ENCODE assay signal across 20 cellular contexts in the genomic region with DNA sequence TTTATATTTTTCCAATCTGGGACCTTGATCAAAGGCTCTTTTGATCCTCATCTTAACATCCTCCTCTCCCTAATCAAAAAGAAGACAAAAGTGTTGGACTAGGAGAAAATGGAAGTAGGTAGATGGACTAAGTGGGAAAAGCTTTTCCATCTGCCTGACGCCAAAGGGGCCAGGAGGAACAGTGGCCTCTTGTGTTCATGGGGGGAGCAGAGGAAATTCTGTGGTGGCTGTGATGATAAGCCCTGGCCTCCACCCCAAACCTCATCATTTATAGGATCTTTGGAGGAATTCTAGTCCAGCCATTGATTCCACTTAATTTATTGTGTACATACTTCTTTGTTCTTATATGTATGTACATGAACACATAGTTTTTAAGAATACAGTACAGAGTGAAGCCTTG. TPM values are rescaled to one million over a fixed set of nuclear protein-coding genes. Genes with fewer than 3 reads are reported as not detected.
DNase-seq lines count a peak whose midpoint lies in the region; ATAC-seq and TF ChIP-seq lines count a peak whose summit lies in the region.
"Had no signal": no experiment of that assay in that cellular context is flagged by ENCODE, and none has a peak within 500 bp of the region (broad histone marks: within the 10 kb centered on the region; RNA-seq: fewer than 3 reads in every experiment).

No MANE protein-coding gene starts in this region.

- H3K27me3 ChIP-seq in PC-3 (ENCODE audit: low read length) (no peaks in the 10 kb centered on the region), brain microvascular endothelial cell (replicated peaks) (no peaks in the 10 kb centered on the region)

- DNase-seq in PC-3 (no peak), brain microvascular endothelial cell (no peak), substantia nigra (lab: John Stamatoyannopoulos, UW) (peak in 4 of 49 donors; percentile 4 to 43 (median 13)), iPS-NIHi11 (ENCODE audit: low spot score) (no peak)
- DNase-seq: BE2C; C1 segment of cervical spinal cord; CD4-positive, CD25-positive, alpha-beta regulatory T cell; CD8-positive, alpha-beta memory T cell; COR-L47; DMS 273 treated with DMSO at 0.1 percent for 48 hours; DMS53; DND-41; EL; HCEC 1CT; IMR-90 had no signal

- ATAC-seq in PC-3, result no peak
- ATAC-seq in HG02840 (IDR thresholded peaks at IDR 0.05; ENCODE audit: low FRiP score, unreplicated experiment), result no peak
- ATAC-seq in HG03039 (IDR thresholded peaks at IDR 0.05; ENCODE audit: unreplicated experiment), result no peak
- ATAC-seq: GM12878, GM23338 had no signal

- no peaks in the 10 kb centered on the region for H3K79me2 ChIP-seq in PC-3 (ENCODE audit: low read length)

- no peaks in the 10 kb centered on the region for H3K9me3 ChIP-seq in PC-3 (ENCODE audit: low read length)
- H3K9me3 ChIP-seq: BE2C had no signal

- H3K4me1 ChIP-seq in PC-3 (ENCODE audit: insufficient read depth, low read length), result no peaks in the 10 kb centered on the region
- H3K4me1 ChIP-seq: BE2C had no signal

- POLR2A ChIA-PET in PC-3 (lab: Charles Lee; ENCODE audit: unreplicated experiment), result no interaction called here

- H3K4me2 ChIP-seq in PC-3 (ENCODE audit: low read length), result no peak overlapping the region
- H3K4me2 ChIP-seq: GM23338 had no signal

- H3K9ac ChIP-seq in PC-3 (ENCODE audit: low read length), result no peak overlapping the region

- H3K4me3 ChIP-seq in PC-3 (ENCODE audit: low read length), result no peak overlapping the region
- no peak overlapping the region for H3K4me3 ChIP-seq in brain microvascular endothelial cell (ENCODE audit: low read depth, low read length)
- H3K4me3 ChIP-seq: GM12878, GM23338 had no signal

- H2AFZ ChIP-seq in PC-3 (ENCODE audit: low read length), result no peak overlapping the region
- H2AFZ ChIP-seq: GM23338 had no signal

- BruUV-seq in PC-3 (replicated peaks; lab: Mats Ljungman, UMichigan), result no TSS peak

- no peak overlapping the region for H3K27ac ChIP-seq in PC-3 (ENCODE audit: low read length)
- no peak overlapping the region for H3K27ac ChIP-seq in brain microvascular endothelial cell
- peak overlapping the region; percentile 17 for H3K27ac ChIP-seq in substantia nigra (ENCODE audit: low read depth, low read length, poor library complexity, severe bottlenecking)

- intact Hi-C loops in PC-3 (cut with micrococcal nuclease), result no loop called here

- no peaks in the 10 kb centered on the region for H3F3A ChIP-seq in PC-3 (ENCODE audit: low read length, unreplicated experiment)

- H3K36me3 ChIP-seq in PC-3 (ENCODE audit: low read depth, low read length) (peaks cover 8% of the 10 kb centered on the region; the same call in 1 of the 2 replicates), brain microvascular endothelial cell (replicated peaks) (no peaks in the 10 kb centered on the region)
- H3K36me3 ChIP-seq: BE2C had no signal

- CTCF ChIA-PET in PC-3 (lab: Charles Lee), result no interaction called here

- TF ChIP-seq CTCF in PC-3 (conservative IDR thresholded peaks at IDR 0.05; ENCODE audit: low read depth, low read length) (peak; percentile 28; the same call in 1 of the 2 replicates), brain microvascular endothelial cell (IDR thresholded peaks at IDR 0.05; ENCODE audit: low read depth, low read length, missing control alignments) (peak; percentile 17)

- H4K20me1 ChIP-seq in PC-3 (ENCODE audit: low read length), result no peaks in the 10 kb centered on the region

- no peaks in the 10 kb centered on the region for H3K9me2 ChIP-seq in PC-3 (replicated peaks; ENCODE audit: low read length)

- in situ Hi-C loops in brain microvascular endothelial cell (cut with HindIII; ENCODE audit: low pct_ligation_motif_present, low sequenced_read_pairs), result no loop called here

RNA-seq across cellular contexts. Expression of gene ZNF365, which starts 21.7 kb away (rescaled TPM):
- 19.0 and 20.2 TPM in 2 replicates for total RNA-seq in PC-3 (2014; rRNA removed)
- total RNA-seq: G401, GM12878 had no signal
